In genomic region chr7:55122263-55122662, GRCh38 we compare ENCODE assay signal across 1 cellular context.
TF ChIP-seq lines count a peak whose summit lies in the region.

No MANE protein-coding gene starts in this region.

TF ChIP-seq in IMR-90, 13 proteins besides CTCF, POLR2A, EP300 and RAD21 (continued from another document):
- no peak for TF ChIP-seq USF2 (IDR thresholded peaks at IDR 0.05; ENCODE audit: low read depth, low read length)
- no peak for TF ChIP-seq MAFK (IDR thresholded peaks at IDR 0.05; ENCODE audit: low read depth, low read length)
- no peak for TF ChIP-seq BHLHE40 (IDR thresholded peaks at IDR 0.05; ENCODE audit: low read depth, low read length)
- TF ChIP-seq RFX5 (IDR thresholded peaks at IDR 0.05; ENCODE audit: low read depth, low read length) = no peak
- TF ChIP-seq CHD1 (IDR thresholded peaks at IDR 0.05; ENCODE audit: low read depth, low read length) = no peak
- no peak for TF ChIP-seq MXI1 (IDR thresholded peaks at IDR 0.05; ENCODE audit: borderline replicate concordance, low read depth, low read length)
- no peak for TF ChIP-seq RCOR1 (IDR thresholded peaks at IDR 0.05; ENCODE audit: insufficient replicate concordance, low read length)
- TF ChIP-seq NFE2L2 (IDR thresholded peaks at IDR 0.05; ENCODE audit: low read depth, low read length) = no peak
- TF ChIP-seq SMC3 (IDR thresholded peaks at IDR 0.05; ENCODE audit: low read depth, low read length) = no peak
